In genomic region chr10:83214178-83214577, GRCh38 we compare ENCODE assay signal across 17 cellular contexts.
"Had no signal": no experiment of that assay in that cellular context is flagged by ENCODE, and none has a peak within 500 bp of the region (broad histone marks: within the 10 kb centered on the region; RNA-seq: fewer than 3 reads in every experiment).

No MANE protein-coding gene starts in this region.

- H3K36me3 ChIP-seq: left ventricle myocardium inferior had no signal

- DNase-seq: activated CD4-positive, alpha-beta T cell treated with anti-CD3 and anti-CD28 coated beads, Interleukin-2, amount 50 U/mL, for 1 hour; activated naive CD4-positive, alpha-beta T cell treated with anti-CD3 and anti-CD28 coated beads for 36 hours; activated naive CD8-positive, alpha-beta T cell treated with anti-CD3 and anti-CD28 coated beads, Interleukin-2, amount 50 U/mL, for 24 hours; aorta; hippocampal formation; kidney; left ventricle myocardium inferior; mucosa of descending colon; naive thymus-derived CD4-positive, alpha-beta T cell; stimulated activated CD4-positive, alpha-beta T cell treated with anti-CD3 and anti-CD28 coated beads, Interleukin-12 subunit alpha, Interleukin-12 subunit beta, amount 100 ng/mL, for 4 hours; stimulated activated CD4-positive, alpha-beta T cell treated with anti-CD3 and anti-CD28 coated beads, Interleukin-2, amount 100 ng/mL, for 24 hours had no signal

- ATAC-seq: activated naive CD8-positive, alpha-beta T cell treated with anti-CD3 and anti-CD28 coated beads, Interleukin-2, amount 50 U/mL, for 24 hours; activated T-helper 17 cell treated with anti-CD3 and anti-CD28 coated beads, Interleukin-2, amount 50 U/mL, for 72 hours; mucosa of descending colon; naive thymus-derived CD4-positive, alpha-beta T cell; stimulated activated effector memory CD8-positive, alpha-beta T cell treated with anti-CD3 and anti-CD28 coated beads, Interleukin-12 subunit alpha, Interleukin-12 subunit beta, amount 100 ng/mL, for 72 hours had no signal

- FAIRE-seq: bronchial epithelial cell, endometrium, kidney, TTC549 had no signal

- H3K27me3 ChIP-seq: dorsolateral prefrontal cortex had no signal

- H3K9me3 ChIP-seq: left ventricle myocardium inferior, mucosa of descending colon had no signal

- H3K4me3 ChIP-seq: dorsolateral prefrontal cortex, left ventricle myocardium inferior, mucosa of descending colon had no signal
